Comparison of ENCODE assay signal across 34 cellular contexts in genomic region chr12:1977588-1977987, GRCh38. TPM values are rescaled to one million over a fixed set of nuclear protein-coding genes. Genes with fewer than 3 reads are reported as not detected.
DNase-seq lines count a peak whose midpoint lies in the region; ATAC-seq, FAIRE-seq and TF ChIP-seq lines count a peak whose summit lies in the region.
"Had no signal": no experiment of that assay in that cellular context is flagged by ENCODE, and none has a peak within 500 bp of the region (broad histone marks: within the 10 kb centered on the region; RNA-seq: fewer than 3 reads in every experiment).

No MANE protein-coding gene starts in this region.

- ATAC-seq in K562 (no peak), omental fat pad (ENCODE audit: low FRiP score) (peak; percentile 70), GM18873 (IDR thresholded peaks at IDR 0.05; ENCODE audit: low FRiP score, unreplicated experiment) (no peak)
- ATAC-seq: activated CD8-positive, alpha-beta memory T cell treated with anti-CD3 and anti-CD28 coated beads, Interleukin-2, amount 10 ng/mL, durations not matched to agents 7 days and 5 days; left colon; SK-N-SH treated with all-trans-retinoic acid at 6 μM for 48 hours; stimulated activated naive CD8-positive, alpha-beta T cell treated with anti-CD3 and anti-CD28 coated beads, Interleukin-15, Interleukin-2, amounts not matched to agents 100 U/mL and 50 U/mL, for 24 hours; T-helper 17 cell had no signal

- H3K36me3 ChIP-seq in cardiac muscle cell (no peaks in the 10 kb centered on the region), K562 (ENCODE audit: control insufficient read depth, insufficient read depth, low read length) (no peaks in the 10 kb centered on the region), uterus (no peaks in the 10 kb centered on the region)
- H3K36me3 ChIP-seq: ovary, thyroid gland had no signal

- in situ Hi-C loops in K562 (cut with MboI): no loop called here
- in situ Hi-C loops in G401 (cut with HindIII; ENCODE audit: low sequenced_read_pairs): no loop called here

- CTCF ChIA-PET in K562 (lab: Yijun Ruan, JAX; ENCODE audit: low intra/inter-chr PET ratio): no interaction called here

- TF ChIP-seq POLR2A in K562 (conservative IDR thresholded peaks at IDR 0.05) (no peak), uterus (IDR thresholded peaks at IDR 0.05) (no peak)

- H3K4me1 ChIP-seq in cardiac muscle cell (ENCODE audit: low read depth): peaks cover 46% of the 10 kb centered on the region
- no peaks in the 10 kb centered on the region; a peak in 1 of 5 replicates for H3K4me1 ChIP-seq in K562 (replicated peaks in 1 of 2; ENCODE audit: control insufficient read depth in 2 of 2, insufficient read depth in 2 of 2, low read length in 2 of 2)
- peaks cover 0 to 35% of the 10 kb centered on the region in 2 donors for H3K4me1 ChIP-seq in uterus

- H3K4me3 ChIP-seq in cardiac muscle cell (no peak overlapping the region), K562 (no peak overlapping the region), uterus (no peak overlapping the region)
- H3K4me3 ChIP-seq: dorsolateral prefrontal cortex, ovary, PC-9, thyroid gland had no signal

- H3K4me2 ChIP-seq in K562 (ENCODE audit: insufficient read depth, low read length): no peak overlapping the region
- H3K4me2 ChIP-seq: PC-9 had no signal

- no peaks in the 10 kb centered on the region for H3K27me3 ChIP-seq in cardiac muscle cell
- H3K27me3 ChIP-seq in K562 (ENCODE audit: control insufficient read depth in 2 of 2, insufficient read depth in 2 of 2, low read length in 2 of 2): no peaks in the 10 kb centered on the region
- H3K27me3 ChIP-seq in uterus: no peaks in the 10 kb centered on the region
- H3K27me3 ChIP-seq: dorsolateral prefrontal cortex, ovary, thyroid gland had no signal

- intact Hi-C loops in cardiac septum (cut with DNase I): loop anchor here (10.0 kb wide), 1 partner anchor 307 kb away; no protein-coding TSS in a partner anchor
- intact Hi-C loops in K562 (cut with micrococcal nuclease): no loop called here
- intact Hi-C loops in uterus (cut with DNase I; ENCODE audit: low total_unique reads): loop anchor here (10.0 kb wide), 1 partner anchor 57 kb away; no protein-coding TSS in a partner anchor

- peak overlapping the region; percentile 99 for H3K27ac ChIP-seq in cardiac muscle cell
- no peak overlapping the region for H3K27ac ChIP-seq in K562 (ENCODE audit: extremely low read depth, low read depth, low read length)
- H3K27ac ChIP-seq in uterus: peak overlapping the region; percentile 90 to 97
- H3K27ac ChIP-seq: dorsolateral prefrontal cortex, ovary, PC-9, thyroid gland had no signal

- H3K9me1 ChIP-seq in K562 (ENCODE audit: control insufficient read depth, insufficient read depth, low read length): no peaks in the 10 kb centered on the region

- BruUV-seq in K562 (replicated peaks; lab: Mats Ljungman, UMichigan): no TSS peak

- no peak for FAIRE-seq in K562 (lab: Jason Lieb, UNC)
- FAIRE-seq: D721Med, H1, TTC549 had no signal

- no peak overlapping the region for H2AFZ ChIP-seq in K562 (ENCODE audit: low read depth, low read length)
- H2AFZ ChIP-seq: PC-9 had no signal

- no peaks in the 10 kb centered on the region for H4K20me1 ChIP-seq in K562 (replicated peaks; ENCODE audit: control insufficient read depth, insufficient read depth, low read length)

- no peak for TF ChIP-seq CTCF in cardiac muscle cell (IDR thresholded peaks at IDR 0.05; ENCODE audit: low read depth, low read length)
- TF ChIP-seq CTCF in K562 (IDR thresholded peaks at IDR 0.05 in 2 of 3, conservative IDR thresholded peaks at IDR 0.05 in 1 of 3; ENCODE audit: insufficient read depth in 2 of 3, low read depth in 1 of 3, low read length in 3 of 3): no peak
- TF ChIP-seq CTCF in omental fat pad (IDR thresholded peaks at IDR 0.05): no peak
- TF ChIP-seq CTCF in uterus (IDR thresholded peaks at IDR 0.05): no peak

- no peak for DNase-seq in cardiac muscle cell (ENCODE audit: low read depth in 1 of 2, low spot score in 1 of 2)
- no peak for DNase-seq in cardiac septum (ENCODE audit: low spot score)
- DNase-seq in K562 (ENCODE audit: extremely low read depth in 1 of 4, low spot score in 3 of 4): no peak
- DNase-seq in omental fat pad (ENCODE audit: low spot score): no peak
- DNase-seq in uterus: no peak
- DNase-seq in activated CD4-positive, alpha-beta T cell treated with anti-CD3 and anti-CD28 coated beads, Interleukin-2, amount 50 U/mL, for 4 hours: no peak
- no peak for DNase-seq in G401 (ENCODE audit: low spot score)
- DNase-seq: 8988T; activated CD4-positive, alpha-beta T cell treated with anti-CD3 and anti-CD28 coated beads, Interleukin-2, amount 50 U/mL, for 1 hour; activated CD4-positive, CD25-positive, alpha-beta regulatory T cell; activated CD8-positive, alpha-beta memory T cell treated with anti-CD3 and anti-CD28 coated beads, Interleukin-2, amount 10 ng/mL, durations not matched to agents 7 days and 5 days; activated T-cell treated with anti-CD3 and anti-CD28 coated beads, Interleukin-2, amount 50 U/mL, for 48 hours; CD4-positive, alpha-beta T cell; DND-41; dorsolateral prefrontal cortex; KG1; left colon; MM.1S; NCI-H1417 treated with DMSO at 0.1 percent for 48 hours; NCI-H2081; NCI-H526; PC-9; retina; stimulated activated CD4-positive, alpha-beta T cell treated with anti-CD3 and anti-CD28 coated beads, Interleukin-1b, Interleukin-23, amount 100 ng/mL, for 48 hours; stimulated activated naive CD8-positive, alpha-beta T cell treated with anti-CD3 and anti-CD28 coated beads, Interleukin-15, Interleukin-2, amounts not matched to agents 100 U/mL and 50 U/mL, for 24 hours; T-helper 17 cell; thyroid gland had no signal

- no peaks in the 10 kb centered on the region for H3K9me3 ChIP-seq in cardiac muscle cell (ENCODE audit: low read depth)
- H3K9me3 ChIP-seq in K562 (replicated peaks; ENCODE audit: control insufficient read depth, insufficient read depth, low read depth, low read length): no peaks in the 10 kb centered on the region
- H3K9me3 ChIP-seq in uterus: no peaks in the 10 kb centered on the region
- H3K9me3 ChIP-seq: ovary, thyroid gland had no signal

- TF ChIP-seq EP300 in K562 (IDR thresholded peaks at IDR 0.05; ENCODE audit: low read length): no peak

- POLR2A ChIA-PET in K562 (lab: Yijun Ruan, JAX): no interaction called here

- 6% methylated on average over 1 of the region's 1 CpG for WGBS in K562 (ENCODE audit: insufficient coverage, low coverage, missing lambda C conversion rate)

- no peak for TF ChIP-seq RAD21 in K562 (CRISPR knock-in tag; conservative IDR thresholded peaks at IDR 0.05 in 1 of 2, IDR thresholded peaks at IDR 0.05 in 1 of 2)

- no peak overlapping the region for H3K9ac ChIP-seq in K562 (ENCODE audit: insufficient read depth in 1 of 2, low read depth in 2 of 2, low read length in 2 of 2)

- no peaks in the 10 kb centered on the region for H3K79me2 ChIP-seq in K562 (ENCODE audit: control insufficient read depth, insufficient read depth, low read length)

RNA-seq across cellular contexts. Expression of gene DCP1B, which starts 26.7 kb away (rescaled TPM):
- total RNA-seq in cardiac muscle cell: 20.3 and 27.8 TPM in 2 replicates
- polyA plus RNA-seq in cardiac muscle cell: 27.9 and 43.8 TPM in 2 replicates
- 2.1 TPM for total RNA-seq in cardiac septum
- 3.4 and 6.0 TPM in 2 replicates for total RNA-seq in K562 (2011; cell fraction: chromatin; rRNA removed; ENCODE audit: low replicate concordance)
- 2.5 and 2.7 TPM in 2 replicates for total RNA-seq in K562 (2011; cell fraction: nucleolus; rRNA removed)
- total RNA-seq in K562 (2011; cell fraction: nucleoplasm; rRNA removed): 4.0 and 6.3 TPM in 2 replicates
- 2.2 and 3.4 TPM in 2 replicates for total RNA-seq in K562 (2014; rRNA removed)
- total RNA-seq in K562 (2014; rRNA removed; fragmentation: Illumina TruSeq; extraction: Trizol): 2.7 and 3.4 TPM in 2 replicates
- 3.3 and 3.4 TPM in 2 replicates for total RNA-seq in K562 (2015; rRNA removed; fragmentation: Illumina TruSeq; extraction: Trizol)
- 3.8 TPM in 2 replicates for total RNA-seq in K562 (2021)
- 6.7 and 7.3 TPM in 2 replicates for polyA plus RNA-seq in K562 (2011; rRNA removed)
- 5.5 and 8.0 TPM in 2 replicates for polyA plus RNA-seq in K562 (2011; cell fraction: cytosol; rRNA removed)
- 4.5 and 5.5 TPM in 2 replicates for polyA plus RNA-seq in K562 (2011; cell fraction: nucleus; rRNA removed)
- polyA plus RNA-seq in K562 (2012): 4.3 and 4.9 TPM in 2 replicates
- polyA plus RNA-seq in K562 (2014; fragmentation: Illumina TruSeq; extraction: Trizol): 4.8 and 6.3 TPM in 2 replicates
- 1 to 10 TPM in 1 of 2 experiments, under 1 TPM in 1; 0.83 to 1.5 TPM for polyA plus RNA-seq in K562 (2014; fragmentation: Nextera tagmentation; extraction: Ambion mirVana)
- polyA plus RNA-seq in K562 (2014; rRNA removed): 4.6 and 4.8 TPM in 2 replicates
- 5.1 and 6.7 TPM in 2 replicates for polyA minus RNA-seq in K562 (2011; rRNA and poly(A)+ RNA removed)
- 1.5 and 2.7 TPM in 2 replicates for polyA minus RNA-seq in K562 (2011; cell fraction: cytosol; rRNA and poly(A)+ RNA removed)
- 4.8 and 4.9 TPM in 2 replicates for polyA minus RNA-seq in K562 (2011; cell fraction: nucleus; rRNA and poly(A)+ RNA removed)
- total RNA-seq in omental fat pad: 10 to 100 TPM in 2 of 4 donors, 1 to 10 TPM in 2; 7.2 to 19.2 (median 9.9) TPM
- total RNA-seq in uterus: 10 to 100 TPM; 13.6 to 34.4 (median 20.7) TPM
- total RNA-seq in G401 (2014; rRNA removed; shearing (Covaris generic)): 17.4 and 20.6 TPM in 2 replicates

RNA-seq across cellular contexts. Expression of gene CACNA2D4, which starts 59.1 kb away (rescaled TPM):
- 0.70 and 1.3 TPM in 2 replicates for total RNA-seq in cardiac muscle cell
- 0.39 and 1.3 TPM in 2 replicates for polyA plus RNA-seq in cardiac muscle cell
- 0.89 TPM for total RNA-seq in cardiac septum
- 0.09 and 0.21 TPM in 2 replicates for total RNA-seq in K562 (2011; cell fraction: chromatin; rRNA removed; ENCODE audit: low replicate concordance)
- total RNA-seq in K562 (2011; cell fraction: nucleolus; rRNA removed): 0.33 and 1.2 TPM in 2 replicates
- total RNA-seq in K562 (2011; cell fraction: nucleoplasm; rRNA removed): 0.07 TPM in 1 of 2 replicates, not detected in the other
- total RNA-seq in K562 (2014; rRNA removed): 0.29 TPM in 1 of 2 replicates, not detected in the other
- 0.04 TPM in 1 of 2 replicates, not detected in the other for total RNA-seq in K562 (2014; rRNA removed; fragmentation: Illumina TruSeq; extraction: Trizol)
- 0.30 and 0.43 TPM in 2 replicates for total RNA-seq in K562 (2015; rRNA removed; fragmentation: Illumina TruSeq; extraction: Trizol)
- 0.27 and 0.69 TPM in 2 replicates for total RNA-seq in K562 (2021)
- polyA plus RNA-seq in K562 (2011; rRNA removed): 0.33 and 0.79 TPM in 2 replicates
- polyA plus RNA-seq in K562 (2011; cell fraction: cytosol; rRNA removed): 0.34 and 0.97 TPM in 2 replicates
- 2.6 and 2.7 TPM in 2 replicates for polyA plus RNA-seq in K562 (2011; cell fraction: nucleus; rRNA removed)
- polyA plus RNA-seq in K562 (2012): 0.69 and 4.2 TPM in 2 replicates
- 0.39 and 0.44 TPM in 2 replicates for polyA plus RNA-seq in K562 (2014; fragmentation: Illumina TruSeq; extraction: Trizol)
- polyA plus RNA-seq in K562 (2014; fragmentation: Nextera tagmentation; extraction: Ambion mirVana): not detected
- polyA plus RNA-seq in K562 (2014; rRNA removed): 0.41 and 2.1 TPM in 2 replicates
- 0.11 and 0.81 TPM in 2 replicates for polyA minus RNA-seq in K562 (2011; rRNA and poly(A)+ RNA removed)
- not detected in 2 replicates for polyA minus RNA-seq in K562 (2011; cell fraction: cytosol; rRNA and poly(A)+ RNA removed)
- 1.00 and 1.5 TPM in 2 replicates for polyA minus RNA-seq in K562 (2011; cell fraction: nucleus; rRNA and poly(A)+ RNA removed)
- total RNA-seq in omental fat pad: 10 to 100 TPM in 1 of 4 donors, 1 to 10 TPM in 3; 3.9 to 13.0 (median 6.8) TPM
- total RNA-seq in uterus: 1 to 10 TPM in 3 of 4 donors, not detected in 1; 2.6 to 4.1 (median 4.0) TPM
- total RNA-seq in G401 (2014; rRNA removed; shearing (Covaris generic)): 4.4 TPM in 1 of 2 replicates, not detected in the other
- total RNA-seq: PC-9 had no signal
- polyA plus RNA-seq: neural cell had no signal
